1 cellular context compared by ENCODE assay signal in the genomic region with DNA sequence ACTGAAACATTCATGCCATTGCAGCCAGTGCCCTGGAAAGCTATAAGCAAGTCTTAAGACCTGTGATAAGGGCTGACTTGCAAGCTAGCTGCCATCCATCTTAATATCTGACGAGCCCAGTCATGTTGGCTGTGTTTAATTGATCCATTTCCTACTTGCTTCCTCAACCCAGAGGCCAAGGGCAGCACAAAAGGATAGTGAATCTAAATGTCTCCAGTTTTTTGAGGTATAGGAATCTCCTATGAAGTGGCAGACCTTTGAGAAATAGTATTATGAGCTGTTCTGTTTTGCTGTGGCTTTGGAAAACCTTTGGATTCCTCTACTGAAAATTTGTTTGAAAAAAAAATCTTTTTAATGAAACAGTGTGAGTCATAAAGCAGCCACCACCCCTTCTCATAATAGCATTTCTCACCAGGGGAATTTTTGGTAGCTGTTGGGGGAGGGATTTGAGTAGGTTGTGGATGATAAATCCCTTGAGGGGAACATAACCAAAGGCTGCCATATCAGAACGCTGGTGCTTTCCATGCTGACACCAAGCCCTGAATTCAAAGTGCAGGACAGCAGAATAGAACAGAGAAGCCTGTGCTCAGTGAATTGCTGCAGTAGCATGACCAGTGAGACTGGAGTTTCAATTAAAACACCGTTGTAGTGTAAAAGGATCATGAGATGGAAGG.
TF ChIP-seq lines count a peak whose summit lies in the region.

No MANE protein-coding gene starts in this region.

TF ChIP-seq in IMR-90, 13 proteins besides CTCF, POLR2A, EP300 and RAD21 (continued from another document):
- TF ChIP-seq SMC3 (IDR thresholded peaks at IDR 0.05; ENCODE audit: low read depth, low read length), result no peak
- TF ChIP-seq RCOR1 (IDR thresholded peaks at IDR 0.05; ENCODE audit: insufficient replicate concordance, low read length), result no peak
- no peak for TF ChIP-seq BHLHE40 (IDR thresholded peaks at IDR 0.05; ENCODE audit: low read depth, low read length)
- no peak for TF ChIP-seq CHD1 (IDR thresholded peaks at IDR 0.05; ENCODE audit: low read depth, low read length)
- no peak for TF ChIP-seq RFX5 (IDR thresholded peaks at IDR 0.05; ENCODE audit: low read depth, low read length)
- TF ChIP-seq NFE2L2 (IDR thresholded peaks at IDR 0.05; ENCODE audit: low read depth, low read length), result no peak
- TF ChIP-seq, protein P1, sequence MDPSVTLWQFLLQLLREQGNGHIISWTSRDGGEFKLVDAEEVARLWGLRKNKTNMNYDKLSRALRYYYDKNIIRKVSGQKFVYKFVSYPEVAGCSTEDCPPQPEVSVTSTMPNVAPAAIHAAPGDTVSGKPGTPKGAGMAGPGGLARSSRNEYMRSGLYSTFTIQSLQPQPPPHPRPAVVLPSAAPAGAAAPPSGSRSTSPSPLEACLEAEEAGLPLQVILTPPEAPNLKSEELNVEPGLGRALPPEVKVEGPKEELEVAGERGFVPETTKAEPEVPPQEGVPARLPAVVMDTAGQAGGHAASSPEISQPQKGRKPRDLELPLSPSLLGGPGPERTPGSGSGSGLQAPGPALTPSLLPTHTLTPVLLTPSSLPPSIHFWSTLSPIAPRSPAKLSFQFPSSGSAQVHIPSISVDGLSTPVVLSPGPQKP (IDR thresholded peaks at IDR 0.05; ENCODE audit: borderline replicate concordance, low read depth, low read length), result no peak
